In genomic region chr16:22054847-22055590, GRCh38 we compare ENCODE assay signal across 31 cellular contexts. TPM values are rescaled to one million over a fixed set of nuclear protein-coding genes. Genes with fewer than 3 reads are reported as not detected.
DNase-seq lines count a peak whose midpoint lies in the region; ATAC-seq and TF ChIP-seq lines count a peak whose summit lies in the region.
"Had no signal": no experiment of that assay in that cellular context is flagged by ENCODE, and none has a peak within 500 bp of the region (broad histone marks: within the 10 kb centered on the region; RNA-seq: fewer than 3 reads in every experiment).

No MANE protein-coding gene starts in this region.

- H3K36me3 Mint-ChIP-seq in activated T-cell treated with anti-CD3 and anti-CD28 coated beads, Interleukin-2, amount 50 U/mL, for 72 hours (ENCODE audit: insufficient read depth in 2 of 2), result peaks cover 9 to 16% of the 10 kb centered on the region in 2 donors
- peaks cover 19% of the 10 kb centered on the region for H3K36me3 Mint-ChIP-seq in activated CD4-positive, alpha-beta memory T cell treated with anti-CD3 and anti-CD28 coated beads, Interleukin-2, amount 10 ng/mL, durations not matched to agents 7 days and 5 days (ENCODE audit: low read depth)
- no peaks in the 10 kb centered on the region for H3K36me3 Mint-ChIP-seq in natural killer cell

- peak overlapping the region; percentile 79 for H2AK9ac ChIP-seq in IMR-90 (replicated peaks; ENCODE audit: low read depth, low read length, poor library complexity)

- BruUV-seq in IMR-90 (replicated peaks; lab: Mats Ljungman, UMichigan), result no TSS peak

- no peaks in the 10 kb centered on the region for H3K27me3 ChIP-seq in IMR-90 (ENCODE audit: control insufficient read depth, insufficient read depth, low read length)
- H3K27me3 ChIP-seq in spleen (replicated peaks in 1 of 7), result no peaks in the 10 kb centered on the region
- H3K27me3 ChIP-seq: colonic mucosa, esophagus squamous epithelium, hepatocyte, uterus had no signal

- H3K27me3 Mint-ChIP-seq in activated T-cell treated with anti-CD3 and anti-CD28 coated beads, Interleukin-2, amount 50 U/mL, for 72 hours (ENCODE audit: low read depth), result no peaks in the 10 kb centered on the region
- no peaks in the 10 kb centered on the region for H3K27me3 Mint-ChIP-seq in activated CD4-positive, alpha-beta memory T cell treated with anti-CD3 and anti-CD28 coated beads, Interleukin-2, amount 10 ng/mL, durations not matched to agents 7 days and 5 days
- H3K27me3 Mint-ChIP-seq in natural killer cell (ENCODE audit: low read depth in 2 of 2), result no peaks in the 10 kb centered on the region

- no peaks in the 10 kb centered on the region for H3K4me1 ChIP-seq in IMR-90 (ENCODE audit: control insufficient read depth, insufficient read depth, low read length)
- peaks cover 0 to 16% (median 0%) of the 10 kb centered on the region in 6 donors for H3K4me1 ChIP-seq in spleen
- H3K4me1 ChIP-seq: colonic mucosa, esophagus squamous epithelium, uterus had no signal

- dilution Hi-C loops in IMR-90 (cut with HindIII; ENCODE audit: low sequenced_read_pairs, unreplicated experiment), result no loop called here

- no peak overlapping the region for H2BK5ac ChIP-seq in IMR-90 (ENCODE audit: low read depth, low read length, poor library complexity, severe bottlenecking)

- no peak overlapping the region for H2BK15ac ChIP-seq in IMR-90 (ENCODE audit: low read depth, low read length)

- H4K8ac ChIP-seq in IMR-90 (ENCODE audit: low read depth in 2 of 2, low read length in 2 of 2), result 0 out of 4 replicates have a peak overlapping the region, but pooled peaks of 1 of the 2 experiments have one; percentile 26

- H3K18ac ChIP-seq in IMR-90 (ENCODE audit: low read depth, low read length), result no peak overlapping the region

- H3K14ac ChIP-seq in IMR-90 (replicated peaks; ENCODE audit: low read depth, low read length), result peak overlapping the region; percentile 94

- no peak overlapping the region for H3K9ac ChIP-seq in IMR-90 (ENCODE audit: low read depth, low read length)

- H3K36me3 ChIP-seq in IMR-90 (ENCODE audit: control insufficient read depth, insufficient read depth, low read length), result peaks cover 1% of the 10 kb centered on the region; the same call in 1 of the 2 replicates
- peaks cover 0 to 6% (median 0%) of the 10 kb centered on the region in 6 donors for H3K36me3 ChIP-seq in spleen
- H3K36me3 ChIP-seq: colonic mucosa, esophagus squamous epithelium, uterus had no signal

- H3K9me1 ChIP-seq in IMR-90 (ENCODE audit: insufficient read depth, low read length), result peaks cover 4% of the 10 kb centered on the region

- H3K9me3 ChIP-seq in IMR-90 (ENCODE audit: control insufficient read depth, insufficient read depth, low read length), result no peaks in the 10 kb centered on the region
- no peaks in the 10 kb centered on the region for H3K9me3 ChIP-seq in spleen
- H3K9me3 ChIP-seq: colonic mucosa, esophagus squamous epithelium, uterus had no signal

- peak overlapping the region; percentile 35; the same call in 1 of the 2 replicates for H2AK5ac ChIP-seq in IMR-90 (ENCODE audit: low read depth, low read length)

- no peak overlapping the region for H3K4me2 ChIP-seq in IMR-90 (ENCODE audit: low read depth, low read length)
- H3K4me2 ChIP-seq: hepatocyte had no signal

- no peak overlapping the region for H4K5ac ChIP-seq in IMR-90 (ENCODE audit: low read depth, low read length)

- no peak for TF ChIP-seq RAD21 in IMR-90 (IDR thresholded peaks at IDR 0.05; ENCODE audit: low read length)

- no peak overlapping the region for H3K56ac ChIP-seq in IMR-90 (ENCODE audit: extremely low read depth, insufficient read depth, low read length)

- H3K4me3 ChIP-seq in IMR-90 (ENCODE audit: insufficient read depth, low read depth, low read length), result no peak overlapping the region
- no peak overlapping the region for H3K4me3 ChIP-seq in spleen
- H3K4me3 ChIP-seq: colonic mucosa, esophagus squamous epithelium, hepatocyte, SK-N-MC, uterus had no signal

- POLR2A ChIA-PET in IMR-90 (lab: Charles Lee; ENCODE audit: unreplicated experiment), result interaction anchor here (0.7 kb wide), 1 partner anchor 58 kb away, joined by 3 read pairs; no protein-coding TSS in a partner anchor
- POLR2A ChIA-PET in activated CD4-positive, alpha-beta memory T cell treated with anti-CD3 and anti-CD28 coated beads, Interleukin-2, amount 10 ng/mL, durations not matched to agents 7 days and 5 days (lab: Charles Lee), result interaction anchor here (1.0 to 1.2 kb wide), 4 partner anchors 22 to 48 kb away, joined by 3 to 5 read pairs (median 3); no protein-coding TSS in a partner anchor

- no peak overlapping the region for H3K27ac ChIP-seq in IMR-90 (ENCODE audit: insufficient read depth, low read length)
- H3K27ac ChIP-seq in spleen, result no peak overlapping the region
- H3K27ac ChIP-seq: colonic mucosa, esophagus squamous epithelium, hepatocyte, RWPE1, SK-N-MC, uterus had no signal

- CTCF ChIA-PET in IMR-90 (lab: Yijun Ruan, JAX), result interaction anchor here (0.7 to 1.2 kb wide), 2 partner anchors 16 to 23 kb away, joined by 4 read pairs; no protein-coding TSS in a partner anchor
- CTCF ChIA-PET in activated CD4-positive, alpha-beta memory T cell treated with anti-CD3 and anti-CD28 coated beads, Interleukin-2, amount 10 ng/mL, durations not matched to agents 7 days and 5 days (lab: Charles Lee), result interaction anchor here (0.8 to 4.5 kb wide), 5 partner anchors 10 to 133 kb away, joined by 3 to 26 read pairs (median 3); partner anchors contain the start of gene PDZD9

- peaks cover 50% of the 10 kb centered on the region for H3K4me1 Mint-ChIP-seq in activated T-cell treated with anti-CD3 and anti-CD28 coated beads, Interleukin-2, amount 50 U/mL, for 72 hours (ENCODE audit: low read depth)
- H3K4me1 Mint-ChIP-seq in activated CD4-positive, alpha-beta memory T cell treated with anti-CD3 and anti-CD28 coated beads, Interleukin-2, amount 10 ng/mL, durations not matched to agents 7 days and 5 days, result peaks cover 36% of the 10 kb centered on the region
- peaks cover 14 to 25% of the 10 kb centered on the region in 2 donors for H3K4me1 Mint-ChIP-seq in natural killer cell

- ATAC-seq in activated T-cell treated with anti-CD3 and anti-CD28 coated beads, Interleukin-2, amount 50 U/mL, for 72 hours (replicated peaks in 1 of 2), result peak; percentile 84 to 90
- ATAC-seq in IMR-90 (ENCODE audit: low read depth) (no peak), natural killer cell (peak in 2 of 3 donors; percentile 44 to 57), HG02571 (IDR thresholded peaks at IDR 0.05; ENCODE audit: unreplicated experiment) (no peak)
- ATAC-seq: left lobe of liver had no signal

- peaks cover 26 to 64% of the 10 kb centered on the region in 2 experiments for H3K79me1 ChIP-seq in IMR-90 (ENCODE audit: low read depth in 1 of 2, low read length in 2 of 2)

- DNase-seq in activated T-cell treated with anti-CD3 and anti-CD28 coated beads, Interleukin-2, amount 50 U/mL, for 72 hours, result peak; percentile 10 to 23
- no peak for DNase-seq in activated T-cell treated with anti-CD3 and anti-CD28 coated beads for 4 hours
- no peak for DNase-seq in IMR-90
- DNase-seq in activated CD4-positive, alpha-beta memory T cell treated with anti-CD3 and anti-CD28 coated beads, Interleukin-2, amount 10 ng/mL, durations not matched to agents 7 days and 5 days, result peak; percentile 20
- DNase-seq in natural killer cell, result no peak
- DNase-seq in spleen, result no peak
- no peak for DNase-seq in NCI-H2196 (lab: John Stamatoyannopoulos, UW; ENCODE audit: unreplicated experiment)
- DNase-seq: ACHN; activated effector memory CD4-positive, alpha-beta T cell treated with anti-CD3 and anti-CD28 coated beads, Interleukin-2, amount 50 U/mL, for 16 hours; colonic mucosa; COR-L47; DMS79 treated with DMSO at 0.1 percent for 48 hours; esophagus squamous epithelium; GOT3; NCI-H1092 treated with DMSO at 0.1 percent for 48 hours; NCI-H187 treated with DMSO at 0.1 percent for 48 hours; NCI-H2227 treated with DMSO at 0.1 percent for 48 hours; stimulated activated CD4-positive, alpha-beta T cell treated with anti-CD3 and anti-CD28 coated beads, Interleukin-2, amount 100 ng/mL, for 24 hours; uterus had no signal

- H3K4ac ChIP-seq in IMR-90 (ENCODE audit: low read depth, low read length), result no peak overlapping the region

- no peak overlapping the region for H2BK120ac ChIP-seq in IMR-90 (ENCODE audit: low read depth, low read length)

- no CpG with 5 or more reads among the region's 5 CpGs for WGBS in IMR-90 (ENCODE audit: extremely low coverage in 2 of 2, insufficient read length in 1 of 2), 2 experiments
- WGBS in spleen, 5 donors, result 60 to 74% (median 63%) methylated on average over 5 of the region's 5 CpGs

- in situ Hi-C loops in IMR-90 (cut with MboI; ENCODE audit: low sequenced_read_pairs), result no loop called here

- peak overlapping the region; percentile 14 to 58 for H3K4me3 Mint-ChIP-seq in activated T-cell treated with anti-CD3 and anti-CD28 coated beads, Interleukin-2, amount 50 U/mL, for 72 hours
- H3K4me3 Mint-ChIP-seq in activated CD4-positive, alpha-beta memory T cell treated with anti-CD3 and anti-CD28 coated beads, Interleukin-2, amount 10 ng/mL, durations not matched to agents 7 days and 5 days, result peak overlapping the region; percentile 12
- H3K4me3 Mint-ChIP-seq in natural killer cell, result peak overlapping the region; percentile 31
- H3K4me3 Mint-ChIP-seq: endodermal cell had no signal

- H3K23ac ChIP-seq in IMR-90 (ENCODE audit: low read depth, low read length), result peak overlapping the region; percentile 96

- H4K20me1 ChIP-seq in IMR-90 (ENCODE audit: insufficient read depth, low read length), result peaks cover 5% of the 10 kb centered on the region; the same call in 1 of the 2 replicates

- no peak overlapping the region for H4K91ac ChIP-seq in IMR-90 (ENCODE audit: insufficient read depth, low read depth, low read length)

- TF ChIP-seq POLR2A in IMR-90 (IDR thresholded peaks at IDR 0.05; ENCODE audit: low read depth, low read length) (no peak), spleen (IDR thresholded peaks at IDR 0.05) (no peak)

- H2BK20ac ChIP-seq in IMR-90 (ENCODE audit: low read depth, low read length), result no peak overlapping the region; the same call in 1 of the 2 replicates

- intact Hi-C loops in IMR-90 (cut with micrococcal nuclease), result loop anchor here (5.0 kb wide), 1 partner anchor 33 kb away; no protein-coding TSS in a partner anchor
- intact Hi-C loops in natural killer cell (cut with micrococcal nuclease), result no loop called here
- intact Hi-C loops in spleen (cut with DNase I; ENCODE audit: low total_unique reads), result no loop called here

- no peak for TF ChIP-seq CTCF in IMR-90 (conservative IDR thresholded peaks at IDR 0.05; ENCODE audit: low read depth, low read length)
- TF ChIP-seq CTCF in natural killer cell (IDR thresholded peaks at IDR 0.05), result no peak
- no peak for TF ChIP-seq CTCF in spleen (IDR thresholded peaks at IDR 0.05 in 8 of 11, conservative IDR thresholded peaks at IDR 0.05 in 3 of 11)

- H3K27ac Mint-ChIP-seq in activated T-cell treated with anti-CD3 and anti-CD28 coated beads, Interleukin-2, amount 50 U/mL, for 72 hours, result peak overlapping the region; percentile 92
- H3K27ac Mint-ChIP-seq in activated CD4-positive, alpha-beta memory T cell treated with anti-CD3 and anti-CD28 coated beads, Interleukin-2, amount 10 ng/mL, durations not matched to agents 7 days and 5 days, result peak overlapping the region; percentile 67
- H3K27ac Mint-ChIP-seq in natural killer cell, result peak overlapping the region; percentile 63 to 66
- H3K27ac Mint-ChIP-seq: endodermal cell had no signal

- no peak overlapping the region for H2AFZ ChIP-seq in IMR-90 (replicated peaks; ENCODE audit: low read length, poor library complexity)
- H2AFZ ChIP-seq: hepatocyte had no signal

- peaks cover 6 to 9% of the 10 kb centered on the region in 2 donors for H3K9me3 Mint-ChIP-seq in activated T-cell treated with anti-CD3 and anti-CD28 coated beads, Interleukin-2, amount 50 U/mL, for 72 hours
- peaks cover 6% of the 10 kb centered on the region for H3K9me3 Mint-ChIP-seq in activated CD4-positive, alpha-beta memory T cell treated with anti-CD3 and anti-CD28 coated beads, Interleukin-2, amount 10 ng/mL, durations not matched to agents 7 days and 5 days
- no peaks in the 10 kb centered on the region for H3K9me3 Mint-ChIP-seq in natural killer cell
- H3K9me3 Mint-ChIP-seq: endodermal cell had no signal

RNA-seq across cellular contexts. Expression of gene VWA3A, which starts 37.3 kb away (rescaled TPM):
- under 1 TPM; 0.10 to 0.16 TPM for total RNA-seq in activated T-cell treated with anti-CD3 and anti-CD28 coated beads, Interleukin-2, amount 50 U/mL, for 72 hours
- total RNA-seq in IMR-90 (2012; rRNA removed), result not detected in 2 replicates
- 0.01 TPM in 1 of 2 replicates, not detected in the other for polyA plus RNA-seq in IMR-90 (2012; rRNA removed)
- polyA plus RNA-seq in IMR-90 (2012; cell fraction: cytosol; rRNA removed), result not detected in 2 replicates
- polyA plus RNA-seq in IMR-90 (2012; cell fraction: nucleus; rRNA removed; ENCODE audit: low replicate concordance), result 0.10 and 0.13 TPM in 2 replicates
- total RNA-seq in activated CD4-positive, alpha-beta memory T cell treated with anti-CD3 and anti-CD28 coated beads, Interleukin-2, amount 10 ng/mL, durations not matched to agents 7 days and 5 days, result under 1 TPM in 1 of 2 experiments, not detected in 1; 0.18 TPM
- total RNA-seq in natural killer cell, result under 1 TPM; 0.28 to 0.39 (median 0.35) TPM
- 1 to 10 TPM in 1 of 7 donors, under 1 TPM in 4, not detected in 2; 0.23 to 2.1 (median 0.52) TPM for total RNA-seq in spleen
- polyA plus RNA-seq in spleen, result under 1 TPM; 0.08 to 0.35 (median 0.20) TPM
- total RNA-seq: colonic mucosa; esophagus squamous epithelium; myocyte; T-helper 2 cell treated with Interferon-gamma antibody and Interleukin-4, amounts not matched to agents 100 ng/mL and 5 ng/mL, for 36 hours had no signal
- polyA plus RNA-seq: hepatocyte had no signal

RNA-seq across cellular contexts. Expression of gene MOSMO, which starts 47.1 kb away (rescaled TPM):
- total RNA-seq in activated T-cell treated with anti-CD3 and anti-CD28 coated beads, Interleukin-2, amount 50 U/mL, for 72 hours, result 10 to 100 TPM; 16.3 to 16.4 TPM
- total RNA-seq in IMR-90 (2012; rRNA removed) (16.0 and 16.9 TPM in 2 replicates), natural killer cell (10 to 100 TPM in 1 of 3 donors, 1 to 10 TPM in 2; 8.6 to 10.3 (median 9.3) TPM), spleen (10 to 100 TPM; 12.3 to 35.7 (median 19.4) TPM)
- polyA plus RNA-seq in IMR-90 (2012; rRNA removed) (8.0 and 10.5 TPM in 2 replicates), spleen (10 to 100 TPM in 1 of 3 donors, 1 to 10 TPM in 2; 9.5 to 10.7 (median 9.8) TPM)
- polyA plus RNA-seq in IMR-90 (2012; cell fraction: cytosol; rRNA removed), result 2.8 and 3.5 TPM in 2 replicates
- polyA plus RNA-seq in IMR-90 (2012; cell fraction: nucleus; rRNA removed; ENCODE audit: low replicate concordance), result 8.8 and 35.7 TPM in 2 replicates
- total RNA-seq in activated CD4-positive, alpha-beta memory T cell treated with anti-CD3 and anti-CD28 coated beads, Interleukin-2, amount 10 ng/mL, durations not matched to agents 7 days and 5 days, result 10 to 100 TPM; 12.1 to 13.0 TPM

RNA-seq across cellular contexts. Expression of gene PDZD9, which starts 54.1 kb away (rescaled TPM):
- total RNA-seq in activated T-cell treated with anti-CD3 and anti-CD28 coated beads, Interleukin-2, amount 50 U/mL, for 72 hours, result not detected
- not detected in 2 replicates for total RNA-seq in IMR-90 (2012; rRNA removed)
- 0.13 TPM in 1 of 2 replicates, not detected in the other for polyA plus RNA-seq in IMR-90 (2012; rRNA removed)
- polyA plus RNA-seq in IMR-90 (2012; cell fraction: cytosol; rRNA removed), result not detected in 2 replicates
- polyA plus RNA-seq in IMR-90 (2012; cell fraction: nucleus; rRNA removed; ENCODE audit: low replicate concordance), result not detected in 2 replicates
- not detected for total RNA-seq in activated CD4-positive, alpha-beta memory T cell treated with anti-CD3 and anti-CD28 coated beads, Interleukin-2, amount 10 ng/mL, durations not matched to agents 7 days and 5 days
- not detected for total RNA-seq in natural killer cell
- total RNA-seq in spleen, result not detected
- not detected for polyA plus RNA-seq in spleen
- total RNA-seq: colonic mucosa; endodermal cell; esophagus squamous epithelium; hepatocyte; left lobe of liver; myocyte; omental fat pad; skeletal muscle tissue; T-helper 2 cell treated with Interferon-gamma antibody and Interleukin-4, amounts not matched to agents 100 ng/mL and 5 ng/mL, for 36 hours; temporal lobe; uterus had no signal
- polyA plus RNA-seq: BJ, hepatocyte had no signal

Comparison
In these comparisons a context has a peak if more than half of its experiments do, and no peak if none do; other contexts are left out.
1. DNase-seq: peak in activated T-cell treated with anti-CD3 and anti-CD28 coated beads, Interleukin-2, amount 50 U/mL, for 72 hours (2 of 2) and activated CD4-positive, alpha-beta memory T cell treated with anti-CD3 and anti-CD28 coated beads, Interleukin-2, amount 10 ng/mL, durations not matched to agents 7 days and 5 days (single experiment); none in activated T-cell treated with anti-CD3 and anti-CD28 coated beads for 4 hours (single experiment), IMR-90 (single experiment), natural killer cell (single experiment), spleen (single experiment) and NCI-H2196 (single experiment).
2. ATAC-seq: peak in activated T-cell treated with anti-CD3 and anti-CD28 coated beads, Interleukin-2, amount 50 U/mL, for 72 hours (2 of 2) and natural killer cell (2 of 3); none in IMR-90 (single experiment) and HG02571 (single experiment).
3. Peak in every context shown above with its lines, with median percentiles within 50 percentile points of each other: H3K27ac Mint-ChIP-seq and H3K4me3 Mint-ChIP-seq.